ENCODE assay signal across 20 cellular contexts in the genomic region with DNA sequence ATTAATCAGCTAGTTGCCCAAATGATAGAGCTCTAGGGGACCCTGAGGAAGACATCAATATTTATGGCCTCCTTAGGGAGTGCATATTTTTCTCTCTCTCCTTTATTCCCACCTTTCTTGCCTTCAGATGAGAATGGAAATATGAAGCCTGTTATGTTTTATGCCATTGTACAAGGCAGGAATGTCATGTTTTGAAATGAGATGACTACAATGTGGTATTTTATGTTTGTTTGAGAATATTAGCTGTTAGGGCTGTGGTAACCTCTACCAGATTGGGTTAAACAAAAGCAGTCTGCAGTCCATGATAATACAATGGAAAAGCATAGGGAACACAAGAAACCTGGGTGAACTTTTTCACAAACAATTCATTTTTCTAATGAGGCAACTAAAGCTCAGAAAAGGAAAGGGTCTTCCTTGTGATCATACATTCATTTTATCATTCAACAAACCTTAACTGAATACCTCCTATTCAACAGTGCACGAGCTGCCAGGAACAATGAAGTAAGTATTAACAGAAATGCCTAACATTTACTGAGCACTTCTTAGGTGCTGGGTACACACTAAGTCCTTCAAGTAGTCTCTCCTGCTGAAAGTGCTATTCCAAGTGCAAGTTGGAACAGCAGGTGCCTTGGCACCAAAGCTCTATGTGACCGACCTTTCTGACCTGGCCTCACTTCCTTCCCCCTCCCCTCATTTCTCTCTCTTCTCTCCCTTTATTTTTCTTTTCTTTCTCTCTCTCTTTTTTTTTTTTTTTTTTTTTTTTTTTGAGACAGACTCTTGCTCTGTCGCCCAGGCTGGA.
"Had no signal": no experiment of that assay in that cellular context is flagged by ENCODE, and none has a peak within 500 bp of the region (broad histone marks: within the 10 kb centered on the region; RNA-seq: fewer than 3 reads in every experiment).

No MANE protein-coding gene starts in this region.

- H3K27me3 ChIP-seq: cardiac muscle cell, esophagus squamous epithelium had no signal

- H3K4me1 ChIP-seq: esophagus squamous epithelium had no signal

- H3K27ac Mint-ChIP-seq: activated naive CD8-positive, alpha-beta T cell; activated T-helper 1 cell treated with anti-CD3 and anti-CD28 coated beads, Interleukin-12 subunit alpha, Interleukin-12 subunit beta, Interleukin-2, Interleukin-4 antibody, amounts not matched to agents 30 ng/mL and 10 ng/mL and 1 ng/mL, durations not matched to agents 14 hours and 24 hours and 36 hours; dendritic cell treated with granulocyte-macrophage colony-stimulating factor and Interleukin-4, amounts not matched to agents 40 ng/mL and 50 ng/mL, for 4 days; mesothelial cell of epicardium; nephron; T-helper 1 cell treated with Interleukin-12 subunit alpha and Interleukin-12 subunit beta and Interleukin-4 antibody, amounts not matched to agents 30 μg/mL and 1 μg/mL, for 36 hours had no signal

- H3K9me3 ChIP-seq: esophagus squamous epithelium had no signal

- H3K36me3 Mint-ChIP-seq: activated naive CD8-positive, alpha-beta T cell; mesothelial cell of epicardium had no signal

- H3K4me3 Mint-ChIP-seq: activated naive CD8-positive, alpha-beta T cell; activated T-helper 1 cell treated with anti-CD3 and anti-CD28 coated beads, Interleukin-12 subunit alpha, Interleukin-12 subunit beta, Interleukin-2, Interleukin-4 antibody, amounts not matched to agents 30 ng/mL and 10 ng/mL and 1 ng/mL, durations not matched to agents 14 hours and 24 hours and 36 hours; dendritic cell treated with granulocyte-macrophage colony-stimulating factor and Interleukin-4, amounts not matched to agents 40 ng/mL and 50 ng/mL, for 4 days; mesothelial cell of epicardium; nephron; T-helper 1 cell treated with Interleukin-12 subunit alpha and Interleukin-12 subunit beta and Interleukin-4 antibody, amounts not matched to agents 30 μg/mL and 1 μg/mL, for 36 hours had no signal

- H3K9me3 Mint-ChIP-seq: activated T-helper 1 cell treated with anti-CD3 and anti-CD28 coated beads, Interleukin-12 subunit alpha, Interleukin-12 subunit beta, Interleukin-2, Interleukin-4 antibody, amounts not matched to agents 30 ng/mL and 10 ng/mL and 1 ng/mL, durations not matched to agents 14 hours and 24 hours and 36 hours; dendritic cell treated with granulocyte-macrophage colony-stimulating factor and Interleukin-4, amounts not matched to agents 40 ng/mL and 50 ng/mL, for 4 days; mesothelial cell of epicardium; nephron; T-helper 1 cell treated with Interleukin-12 subunit alpha and Interleukin-12 subunit beta and Interleukin-4 antibody, amounts not matched to agents 30 μg/mL and 1 μg/mL, for 36 hours had no signal

- H3K27ac ChIP-seq: cardiac muscle cell, esophagus squamous epithelium had no signal

- H3K36me3 ChIP-seq: cardiac muscle cell, esophagus squamous epithelium had no signal

- H3K27me3 Mint-ChIP-seq: dendritic cell treated with granulocyte-macrophage colony-stimulating factor and Interleukin-4, amounts not matched to agents 40 ng/mL and 50 ng/mL, for 4 days had no signal

- H3K4me3 ChIP-seq: cardiac muscle cell, esophagus squamous epithelium had no signal

- H3K4me1 Mint-ChIP-seq: mesothelial cell of epicardium, nephron had no signal

- DNase-seq: activated CD4-positive, alpha-beta T cell treated with anti-CD3 and anti-CD28 coated beads for 1 hour; activated CD4-positive, alpha-beta T cell treated with anti-CD3 and anti-CD28 coated beads, Interleukin-2, amount 50 U/mL, for 48 hours; amniotic stem cell; effector memory CD4-positive, alpha-beta T cell; esophagus squamous epithelium; left cardiac atrium; nucleus accumbens; posterior cingulate gyrus; retina; stimulated activated CD4-positive, alpha-beta T cell treated with anti-CD3 and anti-CD28 coated beads, Interleukin-12 subunit alpha, Interleukin-12 subunit beta, amount 100 ng/mL, for 4 hours; stimulated activated CD4-positive, alpha-beta T cell treated with anti-CD3 and anti-CD28 coated beads, Interleukin-1b, Interleukin-23, amount 100 ng/mL, for 48 hours; stimulated activated CD8-positive, alpha-beta memory T cell treated with anti-CD3 and anti-CD28 coated beads, Interleukin-4, amount 100 ng/mL, for 48 hours; stimulated activated naive CD4-positive, alpha-beta T cell had no signal
